In genomic region chr11:93772123-93772522, GRCh38 we compare ENCODE assay signal across 27 cellular contexts.
"Had no signal": no experiment of that assay in that cellular context is flagged by ENCODE, and none has a peak within 500 bp of the region (broad histone marks: within the 10 kb centered on the region; RNA-seq: fewer than 3 reads in every experiment).

No MANE protein-coding gene starts in this region.

- H3K27ac Mint-ChIP-seq: IgD-negative memory B cell had no signal

- H3K27ac ChIP-seq: KMS-11, SJSA1, SK-N-MC had no signal

- H3K9me3 ChIP-seq: SJSA1 had no signal

- H3K27me3 ChIP-seq: SJSA1 had no signal

- H3K27me3 Mint-ChIP-seq: IgD-negative memory B cell had no signal

- H3K4me3 Mint-ChIP-seq: IgD-negative memory B cell had no signal

- DNase-seq: Kasumi-1, MV-4-11, NCI-H1048, NCI-H1105, NCI-H1417, NCI-H1436 treated with DMSO at 0.1 percent for 48 hours, NCI-H1694 treated with DMSO at 0.1 percent for 48 hours, NCI-H1930, NCI-H2081, NCI-H2107, NCI-H226, NCI-H446, NCI-H510A, NCI-H524 treated with DMSO at 0.1 percent for 48 hours, NCI-H69, NCI-H774, Right ventricle myocardium superior, RPMI8226, SIG-M5, SW 1271 had no signal

- H3K4me1 ChIP-seq: SJSA1 had no signal

- H3K9ac ChIP-seq: KMS-11 had no signal

- FAIRE-seq: HepG2, K562, RCC 7860 had no signal

- H3K4me3 ChIP-seq: K562, SJSA1, SK-N-MC had no signal

- H3K36me3 ChIP-seq: SJSA1 had no signal
